ENCODE assay signal across 17 cellular contexts in the genomic region with DNA sequence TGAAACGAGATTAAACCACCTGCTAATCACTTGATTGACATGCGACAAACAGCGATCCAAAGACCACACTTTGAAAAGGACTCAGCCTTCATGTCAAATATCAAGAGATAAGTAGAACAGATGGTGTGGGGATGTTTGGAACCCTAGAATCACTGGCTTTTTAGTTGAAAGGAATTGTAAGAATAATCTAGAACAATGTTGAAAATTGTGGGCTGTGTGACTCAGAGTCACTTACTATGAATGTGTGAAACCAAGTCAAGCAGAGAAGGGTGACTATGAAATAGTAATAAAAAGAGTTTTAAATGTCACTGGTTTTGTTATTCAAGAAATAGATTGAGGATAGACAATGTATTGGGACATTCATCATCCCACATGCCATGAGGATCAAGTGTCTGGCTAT. TPM values are rescaled to one million over a fixed set of nuclear protein-coding genes. Genes with fewer than 3 reads are reported as not detected.
A peak's percentile ranks its signal among the peaks of the same experiment; 100 is the strongest.
DNase-seq lines count a peak whose midpoint lies in the region; ATAC-seq and TF ChIP-seq lines count a peak whose summit lies in the region.
"Had no signal": no experiment of that assay in that cellular context is flagged by ENCODE, and none has a peak within 500 bp of the region (broad histone marks: within the 10 kb centered on the region; RNA-seq: fewer than 3 reads in every experiment).

No MANE protein-coding gene starts in this region.

- no peaks in the 10 kb centered on the region for H3K9me3 Mint-ChIP-seq in activated CD4-positive, alpha-beta T cell treated with anti-CD3 and anti-CD28 coated beads for 36 hours (ENCODE audit: low read depth)
- H3K9me3 Mint-ChIP-seq in activated CD4-positive, alpha-beta T cell treated with anti-CD3 and anti-CD28 coated beads, Interleukin-2, amount 10 ng/mL, durations not matched to agents 7 days and 5 days = no peaks in the 10 kb centered on the region
- no peaks in the 10 kb centered on the region for H3K9me3 Mint-ChIP-seq in stimulated activated naive CD8-positive, alpha-beta T cell treated with anti-CD3 and anti-CD28 coated beads, Interleukin-15, amount 100 ng/mL, for 72 hours
- H3K9me3 Mint-ChIP-seq in immature natural killer cell = peaks cover 0 to 2% (median 0%) of the 10 kb centered on the region in 6 donors
- H3K9me3 Mint-ChIP-seq: CD8-positive, alpha-beta memory T cell; HFFc6 had no signal

- POLR2A ChIA-PET in activated CD4-positive, alpha-beta T cell treated with anti-CD3 and anti-CD28 coated beads for 36 hours (lab: Charles Lee) = no interaction called here
- POLR2A ChIA-PET in activated CD4-positive, alpha-beta T cell treated with anti-CD3 and anti-CD28 coated beads, Interleukin-2, amount 10 ng/mL, durations not matched to agents 7 days and 5 days (lab: Charles Lee) = no interaction called here

- H3K27ac ChIP-seq in osteoblast (ENCODE audit: low read depth, low read length) (no peak overlapping the region), right cardiac atrium (ENCODE audit: low read length) (no peak overlapping the region)
- H3K27ac ChIP-seq: BLaER1 had no signal

- H3K4me1 Mint-ChIP-seq in activated CD4-positive, alpha-beta T cell treated with anti-CD3 and anti-CD28 coated beads for 36 hours = peaks cover 2% of the 10 kb centered on the region
- H3K4me1 Mint-ChIP-seq in activated CD4-positive, alpha-beta T cell treated with anti-CD3 and anti-CD28 coated beads, Interleukin-2, amount 10 ng/mL, durations not matched to agents 7 days and 5 days = no peaks in the 10 kb centered on the region
- no peaks in the 10 kb centered on the region for H3K4me1 Mint-ChIP-seq in stimulated activated naive CD8-positive, alpha-beta T cell treated with anti-CD3 and anti-CD28 coated beads, Interleukin-15, amount 100 ng/mL, for 72 hours
- peaks cover 13% of the 10 kb centered on the region in 2 donors for H3K4me1 Mint-ChIP-seq in immature natural killer cell
- H3K4me1 Mint-ChIP-seq: CD8-positive, alpha-beta memory T cell had no signal

- no peaks in the 10 kb centered on the region for H4K20me1 ChIP-seq in osteoblast (ENCODE audit: insufficient read depth, low read length)
- H4K20me1 ChIP-seq: BLaER1 had no signal

- H3K27me3 ChIP-seq in osteoblast (ENCODE audit: insufficient read depth, low read length) (no peaks in the 10 kb centered on the region), right cardiac atrium (ENCODE audit: control insufficient read depth, insufficient read depth) (no peaks in the 10 kb centered on the region)
- H3K27me3 ChIP-seq: BLaER1 had no signal

- H3K4me2 ChIP-seq in osteoblast (ENCODE audit: insufficient read depth, low read length) = no peak overlapping the region
- H3K4me2 ChIP-seq: BLaER1 had no signal

- peak; percentile 58 for ATAC-seq in activated CD4-positive, alpha-beta T cell treated with anti-CD3 and anti-CD28 coated beads for 36 hours
- ATAC-seq in stimulated activated naive CD8-positive, alpha-beta T cell treated with anti-CD3 and anti-CD28 coated beads, Interleukin-15, amount 100 ng/mL, for 72 hours = peak; percentile 46
- no peak for ATAC-seq in stimulated activated naive CD8-positive, alpha-beta T cell treated with anti-CD3 and anti-CD28 coated beads, Interleukin-15, Interleukin-2, amounts not matched to agents 100 U/mL and 50 U/mL, for 24 hours
- ATAC-seq in right cardiac atrium (no peak), HG02870 (IDR thresholded peaks at IDR 0.05; ENCODE audit: unreplicated experiment) (no peak)

- peaks cover 21% of the 10 kb centered on the region for H3K4me1 ChIP-seq in osteoblast (ENCODE audit: insufficient read depth, low read length)
- H3K4me1 ChIP-seq in right cardiac atrium (ENCODE audit: control insufficient read depth, insufficient read depth, low read length) = peaks cover 2% of the 10 kb centered on the region
- H3K4me1 ChIP-seq: Caco-2 had no signal

- H3K27me3 Mint-ChIP-seq in activated CD4-positive, alpha-beta T cell treated with anti-CD3 and anti-CD28 coated beads for 36 hours = no peaks in the 10 kb centered on the region
- no peaks in the 10 kb centered on the region for H3K27me3 Mint-ChIP-seq in activated CD4-positive, alpha-beta T cell treated with anti-CD3 and anti-CD28 coated beads, Interleukin-2, amount 10 ng/mL, durations not matched to agents 7 days and 5 days
- no peaks in the 10 kb centered on the region for H3K27me3 Mint-ChIP-seq in stimulated activated naive CD8-positive, alpha-beta T cell treated with anti-CD3 and anti-CD28 coated beads, Interleukin-15, amount 100 ng/mL, for 72 hours
- H3K27me3 Mint-ChIP-seq in immature natural killer cell (ENCODE audit: low read depth in 3 of 3) = peaks cover 0 to 1% (median 0%) of the 10 kb centered on the region in 3 donors
- H3K27me3 Mint-ChIP-seq: CD8-positive, alpha-beta memory T cell had no signal

- H2AFZ ChIP-seq in osteoblast (ENCODE audit: low read length) = no peak overlapping the region

- DNase-seq in activated CD4-positive, alpha-beta T cell treated with anti-CD3 and anti-CD28 coated beads for 36 hours = no peak
- DNase-seq in activated CD4-positive, alpha-beta T cell treated with anti-CD3 and anti-CD28 coated beads, Interleukin-2, amount 10 ng/mL, durations not matched to agents 7 days and 5 days = no peak
- no peak for DNase-seq in stimulated activated naive CD8-positive, alpha-beta T cell treated with anti-CD3 and anti-CD28 coated beads, Interleukin-15, amount 100 ng/mL, for 72 hours
- no peak for DNase-seq in stimulated activated naive CD8-positive, alpha-beta T cell treated with anti-CD3 and anti-CD28 coated beads, Interleukin-15, Interleukin-2, amounts not matched to agents 100 U/mL and 50 U/mL, for 24 hours
- DNase-seq in osteoblast (ENCODE audit: insufficient read length, low spot score, missing footprints) (peak; percentile 58), right cardiac atrium (no peak), immature natural killer cell (no peak)
- DNase-seq: 8988T; AML-193; Caco-2; CD8-positive, alpha-beta memory T cell; DND-41; GDM1; HCEC 1CT; HFFc6 had no signal

- H3K36me3 Mint-ChIP-seq in activated CD4-positive, alpha-beta T cell treated with anti-CD3 and anti-CD28 coated beads for 36 hours (ENCODE audit: low read depth) = peaks cover 3% of the 10 kb centered on the region
- no peaks in the 10 kb centered on the region for H3K36me3 Mint-ChIP-seq in activated CD4-positive, alpha-beta T cell treated with anti-CD3 and anti-CD28 coated beads, Interleukin-2, amount 10 ng/mL, durations not matched to agents 7 days and 5 days (ENCODE audit: low read depth)
- H3K36me3 Mint-ChIP-seq in immature natural killer cell = peaks cover 8 to 27% (median 22%) of the 10 kb centered on the region in 3 donors

- H3K9me3 ChIP-seq in osteoblast (ENCODE audit: low read depth, low read length) = no peaks in the 10 kb centered on the region
- H3K9me3 ChIP-seq in right cardiac atrium (ENCODE audit: control insufficient read depth, low read length) = peaks cover 2% of the 10 kb centered on the region

- no peak overlapping the region for H3K4me3 Mint-ChIP-seq in activated CD4-positive, alpha-beta T cell treated with anti-CD3 and anti-CD28 coated beads for 36 hours
- H3K4me3 Mint-ChIP-seq in activated CD4-positive, alpha-beta T cell treated with anti-CD3 and anti-CD28 coated beads, Interleukin-2, amount 10 ng/mL, durations not matched to agents 7 days and 5 days = no peak overlapping the region
- H3K4me3 Mint-ChIP-seq in stimulated activated naive CD8-positive, alpha-beta T cell treated with anti-CD3 and anti-CD28 coated beads, Interleukin-15, amount 100 ng/mL, for 72 hours = no peak overlapping the region
- H3K4me3 Mint-ChIP-seq in immature natural killer cell = peak overlapping the region in 1 of 5 donors; percentile 6
- H3K4me3 Mint-ChIP-seq: CD8-positive, alpha-beta memory T cell; HFFc6 had no signal

- WGBS in right cardiac atrium = 96% methylated on average over 3 of the region's 3 CpGs

- CTCF ChIA-PET in activated CD4-positive, alpha-beta T cell treated with anti-CD3 and anti-CD28 coated beads for 36 hours (lab: Charles Lee) = no interaction called here
- CTCF ChIA-PET in activated CD4-positive, alpha-beta T cell treated with anti-CD3 and anti-CD28 coated beads, Interleukin-2, amount 10 ng/mL, durations not matched to agents 7 days and 5 days (lab: Charles Lee) = no interaction called here

- no peaks in the 10 kb centered on the region for H3K36me3 ChIP-seq in osteoblast (ENCODE audit: insufficient read depth, low read length)

- TF ChIP-seq CTCF in osteoblast (IDR thresholded peaks at IDR 0.05; ENCODE audit: extremely low read depth, low read depth, low read length) = no peak

- H3K4me3 ChIP-seq in osteoblast (ENCODE audit: insufficient read depth, low read length) (no peak overlapping the region), right cardiac atrium (ENCODE audit: low read length) (no peak overlapping the region)
- H3K4me3 ChIP-seq: BLaER1 had no signal

- intact Hi-C loops in activated CD4-positive, alpha-beta T cell treated with anti-CD3 and anti-CD28 coated beads for 36 hours (cut with DNase I, micrococcal nuclease) = no loop called here
- intact Hi-C loops in right cardiac atrium (cut with DNase I) = no loop called here

- no peaks in the 10 kb centered on the region for H3K79me2 ChIP-seq in osteoblast (ENCODE audit: insufficient read depth, low read length)

- H3K27ac Mint-ChIP-seq in activated CD4-positive, alpha-beta T cell treated with anti-CD3 and anti-CD28 coated beads for 36 hours = no peak overlapping the region
- no peak overlapping the region for H3K27ac Mint-ChIP-seq in activated CD4-positive, alpha-beta T cell treated with anti-CD3 and anti-CD28 coated beads, Interleukin-2, amount 10 ng/mL, durations not matched to agents 7 days and 5 days
- no peak overlapping the region for H3K27ac Mint-ChIP-seq in stimulated activated naive CD8-positive, alpha-beta T cell treated with anti-CD3 and anti-CD28 coated beads, Interleukin-15, amount 100 ng/mL, for 72 hours
- H3K27ac Mint-ChIP-seq in immature natural killer cell = peak overlapping the region in 3 of 6 donors; percentile 9 to 30 (median 30)
- H3K27ac Mint-ChIP-seq: CD8-positive, alpha-beta memory T cell; HFFc6 had no signal

RNA-seq across cellular contexts. Expression of a gene that starts 14.1 kb away (rescaled TPM):
- total RNA-seq in activated CD4-positive, alpha-beta T cell treated with anti-CD3 and anti-CD28 coated beads for 36 hours = 1 to 10 TPM; 1.5 to 2.4 TPM
- total RNA-seq in activated CD4-positive, alpha-beta T cell treated with anti-CD3 and anti-CD28 coated beads, Interleukin-2, amount 10 ng/mL, durations not matched to agents 7 days and 5 days = 1 to 10 TPM; 4.5 to 5.2 TPM
- total RNA-seq in osteoblast = 2.2 and 2.4 TPM in 2 replicates
- 1 to 10 TPM; 1.5 to 3.3 (median 2.3) TPM for total RNA-seq in right cardiac atrium
- 4.3 TPM for polyA plus RNA-seq in right cardiac atrium
- polyA plus RNA-seq in immature natural killer cell = under 1 TPM in 2 of 3 donors, not detected in 1; 0.27 to 0.82 TPM

RNA-seq across cellular contexts. Expression of a gene that starts 49.3 kb away (rescaled TPM):
- total RNA-seq in activated CD4-positive, alpha-beta T cell treated with anti-CD3 and anti-CD28 coated beads for 36 hours = 1 to 10 TPM; 3.3 to 6.0 TPM
- total RNA-seq in activated CD4-positive, alpha-beta T cell treated with anti-CD3 and anti-CD28 coated beads, Interleukin-2, amount 10 ng/mL, durations not matched to agents 7 days and 5 days = 1 to 10 TPM; 4.8 to 6.0 TPM
- 15.2 and 15.3 TPM in 2 replicates for total RNA-seq in osteoblast
- 10 to 100 TPM in 3 of 4 donors, 1 to 10 TPM in 1; 6.2 to 19.1 (median 11.1) TPM for total RNA-seq in right cardiac atrium
- polyA plus RNA-seq in right cardiac atrium = 14.6 TPM
- 10 to 100 TPM in 2 of 3 donors, 1 to 10 TPM in 1; 5.9 to 12.6 (median 11.2) TPM for polyA plus RNA-seq in immature natural killer cell

Comparison
In these comparisons a context has a peak if more than half of its experiments do, and no peak if none do; other contexts are left out.
1. ATAC-seq: peak in activated CD4-positive, alpha-beta T cell treated with anti-CD3 and anti-CD28 coated beads for 36 hours (single experiment) and stimulated activated naive CD8-positive, alpha-beta T cell treated with anti-CD3 and anti-CD28 coated beads, Interleukin-15, amount 100 ng/mL, for 72 hours (single experiment); none in stimulated activated naive CD8-positive, alpha-beta T cell treated with anti-CD3 and anti-CD28 coated beads, Interleukin-15, Interleukin-2, amounts not matched to agents 100 U/mL and 50 U/mL, for 24 hours (single experiment), right cardiac atrium (0 of 2) and HG02870 (single experiment).